Comparison of ENCODE assay signal across 8 cellular contexts in genomic region chr6:107458687-107459282, GRCh38. TPM values are rescaled to one million over a fixed set of nuclear protein-coding genes. Genes with fewer than 3 reads are reported as not detected.
DNase-seq lines count a peak whose midpoint lies in the region; ATAC-seq, FAIRE-seq and TF ChIP-seq lines count a peak whose summit lies in the region.

No MANE protein-coding gene starts in this region.

- DNase-seq in D341Med (ENCODE audit: low spot score) (peak; percentile 62), RCC 7860 (ENCODE audit: low spot score) (peak; percentile 4), astrocyte of the spinal cord (ENCODE audit: low read depth, low spot score) (peak; percentile 22), iPS-NIHi7 (ENCODE audit: extremely low spot score) (peak; percentile 47), smooth muscle cell (lab: John Stamatoyannopoulos, UW; ENCODE audit: unreplicated experiment) (no peak), NOMO-1 treated with DMSO at 0.1 percent for 48 hours (lab: John Stamatoyannopoulos, UW; ENCODE audit: unreplicated experiment) (no peak)

- TF ChIP-seq CTCF in astrocyte of the spinal cord (IDR thresholded peaks at IDR 0.05; ENCODE audit: low read depth, low read length): no peak
- TF ChIP-seq CTCF in smooth muscle cell (IDR thresholded peaks at IDR 0.05; ENCODE audit: borderline replicate concordance, insufficient read depth, poor library complexity, severe bottlenecking): no peak

- H3K79me2 ChIP-seq in smooth muscle cell (ENCODE audit: low read depth): peaks cover 34% of the 10 kb centered on the region

- ATAC-seq in GM19372 (IDR thresholded peaks at IDR 0.05; ENCODE audit: low read depth, unreplicated experiment): peak; percentile 20
- peak; percentile 19 for ATAC-seq in HG03442 (IDR thresholded peaks at IDR 0.05; ENCODE audit: unreplicated experiment)

- no peaks in the 10 kb centered on the region for H3F3A ChIP-seq in smooth muscle cell (ENCODE audit: low read depth)

- H4K20me1 ChIP-seq in smooth muscle cell (ENCODE audit: low read depth): no peaks in the 10 kb centered on the region

- peak overlapping the region; percentile 99 for H2AFZ ChIP-seq in smooth muscle cell (ENCODE audit: low read depth)

- H3K4me2 ChIP-seq in smooth muscle cell: peak overlapping the region; percentile 95

- H3K4me3 ChIP-seq in astrocyte of the spinal cord (ENCODE audit: low read depth, low read length): peak overlapping the region; percentile 94
- peak overlapping the region; percentile 92 for H3K4me3 ChIP-seq in smooth muscle cell

- in situ Hi-C loops in astrocyte of the spinal cord (cut with HindIII; ENCODE audit: low sequenced_read_pairs): no loop called here

- H3K9ac ChIP-seq in smooth muscle cell (ENCODE audit: low read depth): peak overlapping the region; percentile 85

- H3K27me3 ChIP-seq in smooth muscle cell (ENCODE audit: low read depth): no peaks in the 10 kb centered on the region

- no peaks in the 10 kb centered on the region for H3K36me3 ChIP-seq in smooth muscle cell (ENCODE audit: low read depth)

- peaks cover 4% of the 10 kb centered on the region for H3K4me1 ChIP-seq in smooth muscle cell (ENCODE audit: low read depth)

- peak overlapping the region; percentile 48 for H3K27ac ChIP-seq in smooth muscle cell (ENCODE audit: low read depth)

- H3K9me3 ChIP-seq in smooth muscle cell (replicated peaks; ENCODE audit: low read depth): no peaks in the 10 kb centered on the region

- 2% methylated on average over 29 of the region's 29 CpGs for WGBS in smooth muscle cell (ENCODE audit: low lambda C conversion rate)

- FAIRE-seq in RCC 7860 (lab: Jason Lieb, UNC): no peak

RNA-seq across cellular contexts. Expression of gene PDSS2, which starts 0.6 kb away (rescaled TPM):
- 15.5 and 21.6 TPM in 2 replicates for total RNA-seq in smooth muscle cell
- 12.1 and 12.8 TPM in 2 replicates for polyA plus RNA-seq in smooth muscle cell

RNA-seq across cellular contexts. Expression of gene SOBP, which starts 31.1 kb away (rescaled TPM):
- 0.67 and 3.0 TPM in 2 replicates for total RNA-seq in smooth muscle cell
- 2.7 and 4.0 TPM in 2 replicates for polyA plus RNA-seq in smooth muscle cell

Comparison
In these comparisons a context has a peak if more than half of its experiments do, and no peak if none do; other contexts are left out.
1. DNase-seq: peak in D341Med (single experiment), RCC 7860 (single experiment), astrocyte of the spinal cord (single experiment) and iPS-NIHi7 (single experiment); none in smooth muscle cell (single experiment) and NOMO-1 treated with DMSO at 0.1 percent for 48 hours (single experiment).